In the genomic region with DNA sequence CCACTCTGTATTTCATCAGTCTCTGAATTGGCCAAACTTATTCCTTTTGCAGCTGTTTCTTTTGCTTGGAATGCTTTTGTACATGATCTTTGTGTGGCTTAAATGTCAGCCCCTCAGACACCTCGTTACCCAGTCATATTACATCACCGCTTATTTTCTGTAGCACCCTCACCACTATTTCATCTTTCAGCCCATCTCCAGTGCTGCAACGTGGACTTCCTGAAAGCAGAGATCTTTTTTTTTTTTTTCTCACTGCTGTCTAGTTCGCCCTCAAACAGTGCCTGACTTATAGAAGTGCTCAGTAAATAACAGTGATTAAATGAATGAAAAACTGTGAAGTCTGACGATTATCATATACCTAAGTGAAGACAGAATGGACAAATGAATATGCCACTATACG, we compare ENCODE assay signal across 8 cellular contexts. TPM values are rescaled to one million over a fixed set of nuclear protein-coding genes. Genes with fewer than 3 reads are reported as not detected.
DNase-seq lines count a peak whose midpoint lies in the region; ATAC-seq and TF ChIP-seq lines count a peak whose summit lies in the region.

No MANE protein-coding gene starts in this region.

- peaks cover 54% of the 10 kb centered on the region for H3K4me1 Mint-ChIP-seq in CD4-positive, alpha-beta T cell (ENCODE audit: low read depth)
- peaks cover 47 to 53% of the 10 kb centered on the region in 2 donors for H3K4me1 Mint-ChIP-seq in natural killer cell

- H3K27me3 ChIP-seq in CD4-positive, alpha-beta T cell (ENCODE audit: control insufficient read depth, insufficient read depth, low read length), result no peaks in the 10 kb centered on the region
- no peaks in the 10 kb centered on the region for H3K27me3 ChIP-seq in MM.1S (replicated peaks; ENCODE audit: insufficient read depth, low read length)

- H3K4me3 ChIP-seq in MM.1S (ENCODE audit: low read length) (peak overlapping the region; percentile 77), choroid plexus epithelial cell (ENCODE audit: low read depth, low read length) (peak overlapping the region; percentile 87)

- H3K79me2 ChIP-seq in MM.1S (ENCODE audit: low read length), result peaks cover 52% of the 10 kb centered on the region

- H3K27ac Mint-ChIP-seq in CD4-positive, alpha-beta T cell, result peak overlapping the region; percentile 81
- peak overlapping the region; percentile 96 for H3K27ac Mint-ChIP-seq in natural killer cell

- no peaks in the 10 kb centered on the region for H3K9me3 ChIP-seq in CD4-positive, alpha-beta T cell (ENCODE audit: control insufficient read depth, low read length)
- H3K9me3 ChIP-seq in MM.1S (replicated peaks; ENCODE audit: insufficient read depth, low read length), result no peaks in the 10 kb centered on the region

- intact Hi-C loops in CD4-positive, alpha-beta T cell (cut with DNase I, micrococcal nuclease), result no loop called here
- intact Hi-C loops in natural killer cell (cut with micrococcal nuclease), result loop anchor here (1.0 to 2.0 kb wide), 3 partner anchors 8 to 156 kb away; partner anchors contain the start of genes ANKHD1, APBB3, IK and NDUFA2

- CTCF ChIA-PET in CD4-positive, alpha-beta T cell (lab: Charles Lee), result interaction anchor here (2.4 kb wide), 1 partner anchor 9 kb away, joined by 14 read pairs; the partner anchor contains the start of gene EIF4EBP3

- peak overlapping the region; percentile 92 for H3K4me3 Mint-ChIP-seq in CD4-positive, alpha-beta T cell
- peak overlapping the region; percentile 84 for H3K4me3 Mint-ChIP-seq in natural killer cell

- H3K4me1 ChIP-seq in MM.1S (ENCODE audit: low read length), result peaks cover 19% of the 10 kb centered on the region

- DNase-seq in CD4-positive, alpha-beta T cell, result no peak
- peak; percentile 34 for DNase-seq in MM.1S
- DNase-seq in choroid plexus epithelial cell (ENCODE audit: low read depth), result peak; percentile 71
- no peak for DNase-seq in natural killer cell
- DNase-seq in effector CD8-positive, alpha-beta T cell (lab: John Stamatoyannopoulos, UW), result no peak
- DNase-seq in DMS153 treated with DMSO at 0.1 percent for 48 hours (lab: John Stamatoyannopoulos, UW; ENCODE audit: unreplicated experiment), result no peak
- no peak for DNase-seq in NCI-H510A treated with DMSO at 0.1 percent for 48 hours (lab: John Stamatoyannopoulos, UW)

- H3K9ac ChIP-seq in MM.1S (ENCODE audit: low read length), result peak overlapping the region; percentile 82

- H4K20me1 ChIP-seq in MM.1S (ENCODE audit: insufficient read depth, low read length), result 0 out of 2 replicates have a peak, but pooled peaks cover 4% of the 10 kb centered on the region

- H3F3A ChIP-seq in MM.1S (ENCODE audit: insufficient read depth, low read length), result no peaks in the 10 kb centered on the region; the same call in 1 of the 2 replicates

- POLR2A ChIA-PET in CD4-positive, alpha-beta T cell (lab: Charles Lee), result interaction anchor here (0.6 to 1.5 kb wide), 10 partner anchors 9 to 169 kb away, joined by 3 to 43 read pairs (median 4); partner anchors contain the start of genes ANKHD1, EIF4EBP3, IK and NDUFA2

- H3K27ac ChIP-seq in CD4-positive, alpha-beta T cell (ENCODE audit: low read depth, low read length), result peak overlapping the region; percentile 90
- H3K27ac ChIP-seq in MM.1S (ENCODE audit: low read length), result peak overlapping the region; percentile 55; the same call in 1 of the 2 replicates

- peak overlapping the region; percentile 70; the same call in 1 of the 2 replicates for H2AFZ ChIP-seq in MM.1S (ENCODE audit: low read length)

- no peak for TF ChIP-seq CTCF in CD4-positive, alpha-beta T cell (IDR thresholded peaks at IDR 0.05)
- TF ChIP-seq CTCF in MM.1S (IDR thresholded peaks at IDR 0.05; ENCODE audit: low read length) (no peak), choroid plexus epithelial cell (conservative IDR thresholded peaks at IDR 0.05; ENCODE audit: low read depth, low read length) (no peak), natural killer cell (IDR thresholded peaks at IDR 0.05) (no peak)

- H3K27me3 Mint-ChIP-seq in CD4-positive, alpha-beta T cell, result no peaks in the 10 kb centered on the region
- H3K27me3 Mint-ChIP-seq in natural killer cell (ENCODE audit: low read depth in 2 of 2), result no peaks in the 10 kb centered on the region

- no peaks in the 10 kb centered on the region for H3K36me3 ChIP-seq in MM.1S (replicated peaks; ENCODE audit: insufficient read depth, low read length)

- H3K4me2 ChIP-seq in MM.1S (ENCODE audit: low read depth, low read length), result peak overlapping the region; percentile 87

- peaks cover 47% of the 10 kb centered on the region for H3K36me3 Mint-ChIP-seq in CD4-positive, alpha-beta T cell (ENCODE audit: low read depth)
- H3K36me3 Mint-ChIP-seq in natural killer cell, result peaks cover 2% of the 10 kb centered on the region

- no peaks in the 10 kb centered on the region for H3K9me2 ChIP-seq in MM.1S (replicated peaks; ENCODE audit: insufficient read depth, low read length)

- peak; percentile 51 for ATAC-seq in CD4-positive, alpha-beta T cell (ENCODE audit: poor library complexity)
- ATAC-seq in natural killer cell, result peak; percentile 60 to 67 (median 63)
- ATAC-seq in GM19324 (IDR thresholded peaks at IDR 0.05; ENCODE audit: low FRiP score, unreplicated experiment), result no peak

- H3K9me3 Mint-ChIP-seq in CD4-positive, alpha-beta T cell, result no peaks in the 10 kb centered on the region
- no peaks in the 10 kb centered on the region for H3K9me3 Mint-ChIP-seq in natural killer cell

RNA-seq across cellular contexts. Expression of gene SRA1, which starts 0.8 kb away (rescaled TPM):
- 10 to 100 TPM; 30.9 to 31.6 TPM for total RNA-seq in CD4-positive, alpha-beta T cell
- total RNA-seq in natural killer cell, result 10 to 100 TPM; 42.2 to 66.4 (median 59.4) TPM

RNA-seq across cellular contexts. Expression of gene APBB3, which starts 8.0 kb away (rescaled TPM):
- total RNA-seq in CD4-positive, alpha-beta T cell, result 10 to 100 TPM; 56.6 to 61.5 TPM
- 10 to 100 TPM; 44.0 to 44.9 (median 44.4) TPM for total RNA-seq in natural killer cell

RNA-seq across cellular contexts. Expression of gene SLC35A4, which starts 8.2 kb away (rescaled TPM):
- total RNA-seq in CD4-positive, alpha-beta T cell, result 10 to 100 TPM; 16.9 to 17.8 TPM
- 10 to 100 TPM; 63.1 to 76.1 (median 72.3) TPM for total RNA-seq in natural killer cell

RNA-seq across cellular contexts. Expression of gene EIF4EBP3, which starts 9.0 kb away (rescaled TPM):
- total RNA-seq in CD4-positive, alpha-beta T cell, result 10 to 100 TPM; 12.7 to 15.1 TPM
- 1 to 10 TPM; 5.8 to 9.4 (median 6.0) TPM for total RNA-seq in natural killer cell

Comparison
In these comparisons a context has a peak if more than half of its experiments do, and no peak if none do; other contexts are left out.
1. DNase-seq: peak in MM.1S (single experiment) and choroid plexus epithelial cell (single experiment); none in CD4-positive, alpha-beta T cell (0 of 10), natural killer cell (single experiment), effector CD8-positive, alpha-beta T cell (single experiment), DMS153 treated with DMSO at 0.1 percent for 48 hours (single experiment) and NCI-H510A treated with DMSO at 0.1 percent for 48 hours (single experiment).